8 cellular contexts compared by ENCODE assay signal in the genomic region with DNA sequence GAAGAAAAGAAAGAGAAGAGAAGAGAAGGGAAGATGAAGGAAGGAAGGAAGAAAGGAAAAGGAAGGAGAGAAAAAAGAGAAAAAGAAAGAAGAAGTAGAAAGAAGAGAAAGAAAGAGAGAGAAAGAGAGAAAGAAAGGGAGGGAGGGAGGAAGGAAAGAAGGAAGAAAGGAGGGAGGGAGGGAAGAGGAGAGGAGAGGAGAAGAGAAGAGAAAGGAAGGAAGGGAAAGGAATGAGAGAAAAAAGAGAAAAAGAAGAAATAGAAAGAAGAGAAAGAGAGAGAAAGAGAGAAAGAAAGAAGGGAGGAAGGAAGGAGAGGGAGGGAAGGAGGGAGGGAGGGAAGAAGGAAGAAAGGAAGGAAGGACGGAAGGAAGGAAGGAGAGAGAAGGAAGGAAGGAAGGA.
"Had no signal": no experiment of that assay in that cellular context is flagged by ENCODE, and none has a peak within 500 bp of the region (broad histone marks: within the 10 kb centered on the region; RNA-seq: fewer than 3 reads in every experiment).

No MANE protein-coding gene starts in this region.

- ATAC-seq: GM23338, HepG2 had no signal

- H3K4me3 Mint-ChIP-seq: GM23338, H9, HFFc6, IgD-negative memory B cell had no signal

- H3K27ac Mint-ChIP-seq: GM23338, H9, HFFc6, IgD-negative memory B cell had no signal

- H3K27ac ChIP-seq: HL-60 had no signal

- H3K36me3 Mint-ChIP-seq: IgD-negative memory B cell had no signal

- H3K4me1 Mint-ChIP-seq: GM23338, H9, IgD-negative memory B cell had no signal

- DNase-seq: H9, HCEC 1CT, HFFc6, KG1 had no signal

- H3K4me3 ChIP-seq: GM23338 had no signal

- H3K9me3 Mint-ChIP-seq: GM23338, H9, HFFc6 had no signal
